In the genomic region with DNA sequence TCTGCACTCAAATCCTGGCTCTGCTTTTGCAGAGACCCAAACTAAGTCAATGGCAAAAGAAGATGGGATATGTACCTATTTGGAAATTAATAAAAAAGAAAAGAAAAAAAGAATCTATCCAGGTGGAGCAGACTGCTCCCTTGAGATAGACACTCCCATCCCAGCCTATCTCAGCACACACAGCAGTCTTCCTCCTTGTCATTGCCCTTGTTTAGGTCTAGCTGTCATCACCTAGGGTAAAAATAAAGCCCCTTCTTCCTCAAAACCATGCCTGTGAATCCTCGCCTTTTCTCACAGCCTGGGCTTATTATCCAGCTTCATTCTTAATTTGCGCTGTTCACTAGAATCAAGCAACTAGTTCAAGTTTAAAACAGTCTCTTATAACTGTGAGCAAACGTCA, we compare ENCODE assay signal across 28 cellular contexts.
"Had no signal": no experiment of that assay in that cellular context is flagged by ENCODE, and none has a peak within 500 bp of the region (broad histone marks: within the 10 kb centered on the region; RNA-seq: fewer than 3 reads in every experiment).

No MANE protein-coding gene starts in this region.

- FAIRE-seq: endometrium, endothelial cell of umbilical vein, frontal cortex had no signal

- H3K79me2 ChIP-seq: hepatocyte had no signal

- H3K36me3 ChIP-seq: colonic mucosa, esophagus muscularis mucosa, esophagus squamous epithelium, gastrocnemius medialis, gastroesophageal sphincter, heart left ventricle, heart right ventricle had no signal

- H3K4me1 ChIP-seq: colonic mucosa, esophagus muscularis mucosa, gastrocnemius medialis, gastroesophageal sphincter, heart left ventricle, heart right ventricle had no signal

- H2AFZ ChIP-seq: hepatocyte had no signal

- ATAC-seq: effector memory CD8-positive, alpha-beta T cell; esophagus mucosa; foreskin keratinocyte; gastrocnemius medialis; gastroesophageal sphincter; heart left ventricle; heart right ventricle had no signal

- DNase-seq: colonic mucosa; cortex of kidney; dermis blood vessel endothelial cell; dorsolateral prefrontal cortex; effector CD4-positive, alpha-beta T cell; effector CD8-positive, alpha-beta T cell; effector memory CD4-positive, alpha-beta T cell; effector memory CD8-positive, alpha-beta T cell; endodermal cell; erythroblast; esophagus squamous epithelium; foreskin fibroblast; foreskin keratinocyte; foreskin melanocyte; gastrocnemius medialis; glutamatergic neuron; head of caudate nucleus; heart left ventricle; heart right ventricle had no signal

- H3K4me3 ChIP-seq: colonic mucosa, coronary artery, dorsolateral prefrontal cortex, esophagus muscularis mucosa, esophagus squamous epithelium, gastrocnemius medialis, gastroesophageal sphincter, heart left ventricle, heart right ventricle, hepatocyte had no signal

- H3K27ac ChIP-seq: colonic mucosa, coronary artery, dorsolateral prefrontal cortex, epithelial cell of prostate, esophagus muscularis mucosa, esophagus squamous epithelium, foreskin keratinocyte, gastrocnemius medialis, gastroesophageal sphincter, heart left ventricle, heart right ventricle, hepatocyte had no signal

- H3K9me3 ChIP-seq: colonic mucosa, esophagus muscularis mucosa, esophagus squamous epithelium, gastrocnemius medialis, gastroesophageal sphincter, heart left ventricle, heart right ventricle had no signal

- H3K27me3 ChIP-seq: colonic mucosa, dorsolateral prefrontal cortex, esophagus muscularis mucosa, esophagus squamous epithelium, foreskin keratinocyte, gastrocnemius medialis, gastroesophageal sphincter, heart left ventricle, heart right ventricle, hepatocyte had no signal

- H3K4me2 ChIP-seq: hepatocyte had no signal
